Comparison of ENCODE assay signal across 8 cellular contexts in genomic region chrX:47217852-47218279, GRCh38. TPM values are rescaled to one million over a fixed set of nuclear protein-coding genes. Genes with fewer than 3 reads are reported as not detected.
A peak's percentile ranks its signal among the peaks of the same experiment; 100 is the strongest.
DNase-seq lines count a peak whose midpoint lies in the region; ATAC-seq and TF ChIP-seq lines count a peak whose summit lies in the region.

No MANE protein-coding gene starts in this region.

- no peaks in the 10 kb centered on the region; the same call in 1 of the 2 replicates for H3K27me3 Mint-ChIP-seq in WTC11 (ENCODE audit: low read depth)
- H3K27me3 Mint-ChIP-seq in immature natural killer cell (ENCODE audit: low read depth in 3 of 3): peaks cover 13 to 15% (median 15%) of the 10 kb centered on the region in 3 donors

- H2AFZ ChIP-seq in ACC112 (ENCODE audit: low read length, unreplicated experiment) (peak overlapping the region; percentile 29), smooth muscle cell (ENCODE audit: low read depth) (no peak overlapping the region)

- TF ChIP-seq CTCF in WTC11 (IDR thresholded peaks at IDR 0.05) (no peak), smooth muscle cell (IDR thresholded peaks at IDR 0.05; ENCODE audit: borderline replicate concordance, insufficient read depth, poor library complexity, severe bottlenecking) (no peak)

- ATAC-seq in GM18868 (IDR thresholded peaks at IDR 0.05; ENCODE audit: unreplicated experiment) (peak; percentile 90), HG03135 (IDR thresholded peaks at IDR 0.05; ENCODE audit: unreplicated experiment) (peak; percentile 89), WTC11 (peak; percentile 87)

- peak overlapping the region; percentile 99 for H3K27ac Mint-ChIP-seq in WTC11
- peak overlapping the region; percentile 98 to 99 (median 98) for H3K27ac Mint-ChIP-seq in immature natural killer cell

- H3K9me3 ChIP-seq in smooth muscle cell (replicated peaks; ENCODE audit: low read depth): no peaks in the 10 kb centered on the region

- H3K4me3 ChIP-seq in ACC112 (ENCODE audit: low read depth, low read length): peak overlapping the region; percentile 84
- peak overlapping the region; percentile 72 for H3K4me3 ChIP-seq in smooth muscle cell

- under 1% methylated on average over 31 of the region's 31 CpGs for WGBS in smooth muscle cell (ENCODE audit: low lambda C conversion rate)

- DNase-seq in NCI-H2196 treated with DMSO at 0.1 percent for 48 hours (lab: John Stamatoyannopoulos, UW; ENCODE audit: unreplicated experiment) (peak; percentile 89), WTC11 (ENCODE audit: low spot score) (peak; percentile 94), caudate nucleus (lab: John Stamatoyannopoulos, UW) (peak; percentile 50 to 99 (median 91)), immature natural killer cell (peak; percentile 99 to 100 (median 100)), smooth muscle cell (lab: John Stamatoyannopoulos, UW; ENCODE audit: unreplicated experiment) (peak; percentile 100)

- H3K36me3 Mint-ChIP-seq in WTC11 (peaks cover 38% of the 10 kb centered on the region), immature natural killer cell (peaks cover 0 to 35% (median 13%) of the 10 kb centered on the region in 3 donors)

- H4K20me1 ChIP-seq in smooth muscle cell (ENCODE audit: low read depth): peaks cover 39% of the 10 kb centered on the region

- H3K4me1 ChIP-seq in ACC112 (ENCODE audit: control insufficient read depth, insufficient read depth, low read length, unreplicated experiment) (peaks cover 28% of the 10 kb centered on the region), smooth muscle cell (ENCODE audit: low read depth) (peaks cover 21% of the 10 kb centered on the region)

- H3K79me2 ChIP-seq in ACC112 (ENCODE audit: control insufficient read depth, insufficient read depth, low read length, unreplicated experiment) (peaks cover 42% of the 10 kb centered on the region), smooth muscle cell (ENCODE audit: low read depth) (peaks cover 40% of the 10 kb centered on the region)

- H3K27me3 ChIP-seq in ACC112 (ENCODE audit: insufficient read depth, low read length) (no peaks in the 10 kb centered on the region), smooth muscle cell (ENCODE audit: low read depth) (no peaks in the 10 kb centered on the region)

- H3K4me1 Mint-ChIP-seq in WTC11: peaks cover 30% of the 10 kb centered on the region
- H3K4me1 Mint-ChIP-seq in immature natural killer cell: peaks cover 35 to 38% of the 10 kb centered on the region in 2 donors

- peaks cover 36% of the 10 kb centered on the region for H3F3A ChIP-seq in smooth muscle cell (ENCODE audit: low read depth)

- H3K4me3 Mint-ChIP-seq in WTC11 (peak overlapping the region; percentile 90), immature natural killer cell (peak overlapping the region; percentile 88 to 96 (median 94))

- H3K36me3 ChIP-seq in ACC112 (ENCODE audit: insufficient read depth, low read length) (0 out of 2 replicates have a peak, but pooled peaks cover 3% of the 10 kb centered on the region), smooth muscle cell (ENCODE audit: low read depth) (peaks cover 7% of the 10 kb centered on the region)

- CTCF ChIA-PET in WTC11 (lab: Charles Lee): interaction anchor here (0.9 to 1.5 kb wide), 6 partner anchors 18 to 305 kb away, joined by 3 to 18 read pairs (median 6); no protein-coding TSS in a partner anchor

- H3K4me2 ChIP-seq in smooth muscle cell: peak overlapping the region; percentile 93

- H3K9ac ChIP-seq in smooth muscle cell (ENCODE audit: low read depth): peak overlapping the region; percentile 99

- peak overlapping the region; percentile 93 for H3K27ac ChIP-seq in ACC112 (ENCODE audit: low read depth, low read length)
- peak overlapping the region; percentile 95 for H3K27ac ChIP-seq in caudate nucleus (ENCODE audit: low read depth, low read length)
- peak overlapping the region; percentile 99 for H3K27ac ChIP-seq in smooth muscle cell (ENCODE audit: low read depth)

- POLR2A ChIA-PET in WTC11 (lab: Charles Lee): interaction anchor here (0.5 to 2.3 kb wide), 10 partner anchors 14 to 338 kb away, joined by 3 to 14 read pairs (median 3); partner anchors contain the start of gene USP11

- H3K9me3 Mint-ChIP-seq in WTC11 (no peaks in the 10 kb centered on the region), immature natural killer cell (no peaks in the 10 kb centered on the region)

TF ChIP-seq in WTC11, 78 proteins besides CTCF, POLR2A, EP300 and RAD21:
- TF ChIP-seq NFYB (CRISPR knock-in tag; conservative IDR thresholded peaks at IDR 0.05; ENCODE audit: low read depth): 0 out of 2 replicates have a peak, but pooled peaks have one; percentile 41
- TF ChIP-seq CREB1 (CRISPR knock-in tag; IDR thresholded peaks at IDR 0.05): no peak
- TF ChIP-seq SP1 (CRISPR knock-in tag; conservative IDR thresholded peaks at IDR 0.05): peak; percentile 50; the same call in 1 of the 2 replicates
- TF ChIP-seq MAX (CRISPR knock-in tag; IDR thresholded peaks at IDR 0.05): peak; percentile 60
- no peak for TF ChIP-seq ZBTB21 (CRISPR knock-in tag; IDR thresholded peaks at IDR 0.05; ENCODE audit: borderline replicate concordance)

RNA-seq across cellular contexts. Expression of gene CDK16, which starts 0.6 kb away (rescaled TPM):
- 130 to 150 TPM (median 145 TPM) in 3 replicates for total RNA-seq in WTC11 (2021)
- polyA plus RNA-seq in immature natural killer cell: 10 to 100 TPM in 1 of 3 donors, 1 to 10 TPM in 2; 3.0 to 16.6 (median 4.7) TPM
- 118 and 176 TPM in 2 replicates for total RNA-seq in smooth muscle cell
- polyA plus RNA-seq in smooth muscle cell: 269 and 270 TPM in 2 replicates

RNA-seq across cellular contexts. Expression of gene USP11, which starts 14.9 kb away (rescaled TPM):
- 82.5 to 86.8 TPM (median 86.3 TPM) in 3 replicates for total RNA-seq in WTC11 (2021)
- polyA plus RNA-seq in immature natural killer cell: 100 to 1,000 TPM in 1 of 3 donors, 10 to 100 TPM in 2; 70.8 to 112 (median 96.5) TPM
- total RNA-seq in smooth muscle cell: 80.6 and 84.0 TPM in 2 replicates
- polyA plus RNA-seq in smooth muscle cell: 211 and 221 TPM in 2 replicates

RNA-seq across cellular contexts. Expression of gene UBA1, which starts 24.2 kb away (rescaled TPM):
- total RNA-seq in WTC11 (2021): 379 to 392 TPM (median 383 TPM) in 3 replicates
- polyA plus RNA-seq in immature natural killer cell: 100 to 1,000 TPM; 146 to 205 (median 167) TPM
- 223 and 233 TPM in 2 replicates for total RNA-seq in smooth muscle cell
- polyA plus RNA-seq in smooth muscle cell: 243 and 246 TPM in 2 replicates

Comparison
In these comparisons a context has a peak if more than half of its experiments do, and no peak if none do; other contexts are left out.
1. Peak in every context shown above with its lines: DNase-seq, ATAC-seq, H3K4me3 ChIP-seq and H3K27ac ChIP-seq.